ENCODE assay signal across 18 cellular contexts in genomic region chr1:156833598-156833997, GRCh38. TPM values are rescaled to one million over a fixed set of nuclear protein-coding genes. Genes with fewer than 3 reads are reported as not detected.
A peak's percentile ranks its signal among the peaks of the same experiment; 100 is the strongest.
DNase-seq lines count a peak whose midpoint lies in the region; ATAC-seq and TF ChIP-seq lines count a peak whose summit lies in the region.
"Had no signal": no experiment of that assay in that cellular context is flagged by ENCODE, and none has a peak within 500 bp of the region (broad histone marks: within the 10 kb centered on the region; RNA-seq: fewer than 3 reads in every experiment).

No MANE protein-coding gene starts in this region.

- no peak overlapping the region for H3K14ac ChIP-seq in trophoblast cell (ENCODE audit: low read length)

- no peak overlapping the region for H4K91ac ChIP-seq in trophoblast cell (ENCODE audit: low read depth, low read length)

- H3K27me3 Mint-ChIP-seq in activated naive CD8-positive, alpha-beta T cell treated with anti-CD3 and anti-CD28 coated beads for 36 hours: peaks cover 23% of the 10 kb centered on the region

- no peaks in the 10 kb centered on the region for H3K36me3 ChIP-seq in left ventricle myocardium inferior
- H3K36me3 ChIP-seq in testis (ENCODE audit: low read depth, missing control alignments): no peaks in the 10 kb centered on the region
- no peaks in the 10 kb centered on the region for H3K36me3 ChIP-seq in trophoblast cell (ENCODE audit: control insufficient read depth in 1 of 2, insufficient read depth in 2 of 2, low read length in 2 of 2)
- H3K36me3 ChIP-seq: BE2C, MG63, pancreas, tibial artery had no signal

- H4K8ac ChIP-seq in trophoblast cell (ENCODE audit: low read depth, low read length): no peak overlapping the region

- H2AFZ ChIP-seq in trophoblast cell (ENCODE audit: insufficient read depth, low read length, poor library complexity): no peak overlapping the region

- H2BK5ac ChIP-seq in trophoblast cell (ENCODE audit: low read depth, low read length, poor library complexity): no peak overlapping the region

- H3K27me3 ChIP-seq in left ventricle myocardium inferior (ENCODE audit: low read depth): peaks cover 65% of the 10 kb centered on the region
- no peaks in the 10 kb centered on the region for H3K27me3 ChIP-seq in testis
- H3K27me3 ChIP-seq in trophoblast cell (ENCODE audit: insufficient read depth, low read length): peaks cover 2% of the 10 kb centered on the region
- H3K27me3 ChIP-seq: BE2C, MG63 had no signal

- no peak overlapping the region for H2BK120ac ChIP-seq in trophoblast cell (ENCODE audit: insufficient read depth, low read length, poor library complexity)

- 55 to 75% methylated on average over 2 of the region's 2 CpGs for WGBS in testis, 2 donors
- no CpG with 5 or more reads among the region's 2 CpGs for WGBS in trophoblast cell (ENCODE audit: extremely low coverage, insufficient coverage, insufficient read length)

- H3K36me3 Mint-ChIP-seq in activated naive CD8-positive, alpha-beta T cell treated with anti-CD3 and anti-CD28 coated beads for 36 hours: no peaks in the 10 kb centered on the region

- ATAC-seq in Right ventricle myocardium superior (ENCODE audit: poor library complexity) (peak; percentile 40), HG02870 (IDR thresholded peaks at IDR 0.05; ENCODE audit: unreplicated experiment) (no peak)
- ATAC-seq: left cardiac atrium had no signal

- no peak for TF ChIP-seq POLR2A in testis (IDR thresholded peaks at IDR 0.05)

- no peak overlapping the region for H3K4me2 ChIP-seq in trophoblast cell (ENCODE audit: low read length)

- H3K9me3 Mint-ChIP-seq in activated naive CD8-positive, alpha-beta T cell treated with anti-CD3 and anti-CD28 coated beads for 36 hours: no peaks in the 10 kb centered on the region

- no peak overlapping the region for H3K27ac ChIP-seq in left ventricle myocardium inferior (replicated peaks)
- H3K27ac ChIP-seq in testis: no peak overlapping the region
- no peak overlapping the region for H3K27ac ChIP-seq in trophoblast cell (ENCODE audit: low read depth, low read length)
- H3K27ac ChIP-seq: pancreas, RWPE1, tibial artery had no signal

- intact Hi-C loops in Right ventricle myocardium superior (cut with DNase I): no loop called here
- intact Hi-C loops in left ventricle myocardium inferior (cut with micrococcal nuclease): no loop called here
- intact Hi-C loops in testis (cut with DNase I; ENCODE audit: low total_unique reads): no loop called here

- H3K79me1 ChIP-seq in trophoblast cell (ENCODE audit: low read length): no peaks in the 10 kb centered on the region

- H3K79me2 ChIP-seq in trophoblast cell (ENCODE audit: control insufficient read depth, insufficient read depth, low read length, poor library complexity): no peaks in the 10 kb centered on the region

- H3K4me1 ChIP-seq in left ventricle myocardium inferior (no peaks in the 10 kb centered on the region), testis (no peaks in the 10 kb centered on the region), trophoblast cell (ENCODE audit: control insufficient read depth in 1 of 2, insufficient read depth in 2 of 2, low read length in 2 of 2) (no peaks in the 10 kb centered on the region)
- H3K4me1 ChIP-seq: BE2C, pancreas, tibial artery had no signal

- no peak overlapping the region for H4K12ac ChIP-seq in trophoblast cell (ENCODE audit: low read depth, low read length)

- H3K4me1 Mint-ChIP-seq in activated naive CD8-positive, alpha-beta T cell treated with anti-CD3 and anti-CD28 coated beads for 36 hours: peaks cover 29% of the 10 kb centered on the region

- H3K27ac Mint-ChIP-seq in activated naive CD8-positive, alpha-beta T cell treated with anti-CD3 and anti-CD28 coated beads for 36 hours: peak overlapping the region; percentile 12

- no peak overlapping the region for H3K23ac ChIP-seq in trophoblast cell (ENCODE audit: low read length)

- H3K4me3 ChIP-seq in left ventricle myocardium inferior: no peak overlapping the region
- H3K4me3 ChIP-seq in testis: no peak overlapping the region
- H3K4me3 ChIP-seq in trophoblast cell (ENCODE audit: low read depth, low read length): no peak overlapping the region
- H3K4me3 ChIP-seq: MG63, pancreas, tibial artery had no signal

- H3K4me3 Mint-ChIP-seq in activated naive CD8-positive, alpha-beta T cell treated with anti-CD3 and anti-CD28 coated beads for 36 hours: no peak overlapping the region

- H2AK5ac ChIP-seq in trophoblast cell (ENCODE audit: low read length): no peak overlapping the region

- no peak overlapping the region for H2BK12ac ChIP-seq in trophoblast cell (ENCODE audit: low read length)

- DNase-seq in Right ventricle myocardium superior: no peak
- no peak for DNase-seq in left ventricle myocardium inferior
- peak; percentile 14 for DNase-seq in NCI-H2107 treated with DMSO at 0.1 percent for 48 hours (lab: John Stamatoyannopoulos, UW; ENCODE audit: unreplicated experiment)
- DNase-seq in activated naive CD8-positive, alpha-beta T cell treated with anti-CD3 and anti-CD28 coated beads for 36 hours: no peak
- peak; percentile 44 for DNase-seq in testis
- DNase-seq in trophoblast cell: no peak
- DNase-seq: activated CD4-positive, CD25-positive, alpha-beta regulatory T cell; BE2C; DMS79; left cardiac atrium; MG63; NCI-H2029; pancreas; stimulated activated CD4-positive, alpha-beta T cell treated with anti-CD3 and anti-CD28 coated beads, Interleukin-4, amount 100 ng/mL, for 4 hours; tibial artery had no signal

- H3K4ac ChIP-seq in trophoblast cell (ENCODE audit: low read depth, low read length): no peak overlapping the region

- H3K18ac ChIP-seq in trophoblast cell (ENCODE audit: low read length): no peak overlapping the region

- H3K9me3 ChIP-seq in left ventricle myocardium inferior (replicated peaks): no peaks in the 10 kb centered on the region
- no peaks in the 10 kb centered on the region for H3K9me3 ChIP-seq in testis
- H3K9me3 ChIP-seq in trophoblast cell (ENCODE audit: insufficient read depth, low read depth, low read length): peaks cover 2% of the 10 kb centered on the region
- H3K9me3 ChIP-seq: BE2C, MG63, pancreas, tibial artery had no signal

- H3K9ac ChIP-seq in trophoblast cell (ENCODE audit: low read length): no peak overlapping the region

- no peak for TF ChIP-seq CTCF in left ventricle myocardium inferior (IDR thresholded peaks at IDR 0.05; ENCODE audit: borderline replicate concordance)
- TF ChIP-seq CTCF in testis (IDR thresholded peaks at IDR 0.05): no peak

RNA-seq across cellular contexts. Expression of gene SH2D2A, which starts 16.9 kb away (rescaled TPM):
- total RNA-seq in Right ventricle myocardium superior (1.1 TPM), left ventricle myocardium inferior (0.88 TPM), testis (1 to 10 TPM in 1 of 2 donors, not detected in 1; 3.1 TPM)
- total RNA-seq in activated naive CD8-positive, alpha-beta T cell treated with anti-CD3 and anti-CD28 coated beads for 36 hours: 100 to 1,000 TPM; 186 TPM
- 1.3 TPM for polyA plus RNA-seq in testis (ENCODE audit: insufficient read depth, low read depth, low replicate concordance)
- 0.14 TPM in 1 of 2 replicates, not detected in the other for polyA plus RNA-seq in trophoblast cell (2013)
- total RNA-seq: cerebellum had no signal

RNA-seq across cellular contexts. Expression of gene INSRR, which starts 25.3 kb away (rescaled TPM):
- total RNA-seq in Right ventricle myocardium superior: 0.40 TPM
- total RNA-seq in left ventricle myocardium inferior: 0.41 TPM
- under 1 TPM; 0.12 to 0.20 TPM for total RNA-seq in activated naive CD8-positive, alpha-beta T cell treated with anti-CD3 and anti-CD28 coated beads for 36 hours
- 1 to 10 TPM; 6.4 to 7.0 TPM for total RNA-seq in testis
- polyA plus RNA-seq in testis (ENCODE audit: insufficient read depth, low read depth, low replicate concordance): 1.5 TPM
- under 0.01 and 0.01 TPM in 2 replicates for polyA plus RNA-seq in trophoblast cell (2013)

RNA-seq across cellular contexts. Expression of gene NTRK1, which starts 27.1 kb away (rescaled TPM):
- total RNA-seq in Right ventricle myocardium superior (2.5 TPM), left ventricle myocardium inferior (1.0 TPM), testis (10 to 100 TPM; 14.6 to 38.8 TPM)
- total RNA-seq in activated naive CD8-positive, alpha-beta T cell treated with anti-CD3 and anti-CD28 coated beads for 36 hours: 1 to 10 TPM; 3.4 to 4.0 TPM
- 4.7 TPM for polyA plus RNA-seq in testis (ENCODE audit: insufficient read depth, low read depth, low replicate concordance)
- 0.29 and 0.45 TPM in 2 replicates for polyA plus RNA-seq in trophoblast cell (2013)

RNA-seq across cellular contexts. Expression of gene PEAR1, which starts 59.9 kb away (rescaled TPM):
- total RNA-seq in Right ventricle myocardium superior (6.7 TPM), left ventricle myocardium inferior (7.1 TPM), testis (10 to 100 TPM; 13.8 TPM)
- not detected for total RNA-seq in activated naive CD8-positive, alpha-beta T cell treated with anti-CD3 and anti-CD28 coated beads for 36 hours
- 10.5 TPM for polyA plus RNA-seq in testis (ENCODE audit: insufficient read depth, low read depth, low replicate concordance)
- 16.1 and 16.6 TPM in 2 replicates for polyA plus RNA-seq in trophoblast cell (2013)

Comparison
In these comparisons a context has a peak if more than half of its experiments do, and no peak if none do; other contexts are left out.
1. DNase-seq: peak in NCI-H2107 treated with DMSO at 0.1 percent for 48 hours (single experiment) and testis (single experiment); none in Right ventricle myocardium superior (single experiment), left ventricle myocardium inferior (single experiment), activated naive CD8-positive, alpha-beta T cell treated with anti-CD3 and anti-CD28 coated beads for 36 hours (single experiment) and trophoblast cell (0 of 2).
2. RNA of gene SH2D2A, which starts 16.9 kb away (total RNA-seq): 186 TPM in activated naive CD8-positive, alpha-beta T cell treated with anti-CD3 and anti-CD28 coated beads for 36 hours; 3.1 TPM in testis, 1.1 TPM in Right ventricle myocardium superior (single experiment) and 0.88 TPM in left ventricle myocardium inferior (single experiment); every median in the first group is over 10 times any median in the second.